Comparison of ENCODE assay signal across 1 cellular context in genomic region chr17:29293890-29294579, GRCh38.
TF ChIP-seq lines count a peak whose summit lies in the region.

Gene NUFIP2, minus strand, starts transcription at chr17:29294148. Its CDS starts 89 bp downstream, at chr17:29294059.

TF ChIP-seq in K562, 482 proteins besides CTCF, POLR2A, EP300 and RAD21 (continued from another document and continues in another):
- TF ChIP-seq E4F1 (CRISPR knock-in tag; IDR thresholded peaks at IDR 0.05; ENCODE audit: borderline replicate concordance), result no peak
- TF ChIP-seq TCF3 (CRISPR knock-in tag; IDR thresholded peaks at IDR 0.05), result peak; percentile 13
- peak; percentile 100 for TF ChIP-seq ZEB2 (IDR thresholded peaks at IDR 0.05)
- TF ChIP-seq IRF9 (tag; IDR thresholded peaks at IDR 0.05), result no peak
- TF ChIP-seq SMAD3 (CRISPR knock-in tag; conservative IDR thresholded peaks at IDR 0.05), result 0 out of 2 replicates have a peak, but pooled peaks have one; percentile 64
- TF ChIP-seq RREB1 (CRISPR knock-in tag; IDR thresholded peaks at IDR 0.05), result 0 out of 2 replicates have a peak, but pooled peaks have one; percentile 58
- no peak for TF ChIP-seq NR0B1 (IDR thresholded peaks at IDR 0.05; ENCODE audit: partially characterized antibody)
- TF ChIP-seq DLX4 (CRISPR knock-in tag; IDR thresholded peaks at IDR 0.05), result no peak
- no peak for TF ChIP-seq RBM14 (IDR thresholded peaks at IDR 0.05; ENCODE audit: borderline replicate concordance, insufficient read depth, low read depth, low read length)
- no peak for TF ChIP-seq BRCA1 (IDR thresholded peaks at IDR 0.05)
- TF ChIP-seq BRCA1 (CRISPR knock-in tag; IDR thresholded peaks at IDR 0.05), result no peak
- TF ChIP-seq IRF2 (CRISPR knock-in tag; IDR thresholded peaks at IDR 0.05), result no peak
- TF ChIP-seq BCL6 (CRISPR knock-in tag; IDR thresholded peaks at IDR 0.05), result no peak
- TF ChIP-seq NFIX (CRISPR knock-in tag; IDR thresholded peaks at IDR 0.05; ENCODE audit: low read depth), result no peak
- TF ChIP-seq MCM7 (IDR thresholded peaks at IDR 0.05), result no peak
- peak; percentile 75 for TF ChIP-seq NCOA1 (IDR thresholded peaks at IDR 0.05; ENCODE audit: low read depth)
- TF ChIP-seq FOXA1 (IDR thresholded peaks at IDR 0.05; ENCODE audit: borderline replicate concordance), result no peak
- TF ChIP-seq ZNF274 (IDR thresholded peaks at IDR 0.05; ENCODE audit: borderline replicate concordance, low read depth, low read length), result no peak
- 0 out of 2 replicates have a peak, but pooled peaks have one; percentile 24 for TF ChIP-seq KDM2B (CRISPR knock-in tag; IDR thresholded peaks at IDR 0.05)
- TF ChIP-seq RBM25 (IDR thresholded peaks at IDR 0.05; ENCODE audit: low read depth, low read length, severe bottlenecking), result peak; percentile 69
- 0 out of 2 replicates have a peak, but pooled peaks have one; percentile 51 for TF ChIP-seq ZNF395 (CRISPR knock-in tag; IDR thresholded peaks at IDR 0.05)
- no peak for TF ChIP-seq ZSCAN29 (IDR thresholded peaks at IDR 0.05)
- TF ChIP-seq E2F3 (CRISPR knock-in tag; IDR thresholded peaks at IDR 0.05), result no peak
- no peak for TF ChIP-seq CHD1 (IDR thresholded peaks at IDR 0.05; ENCODE audit: low read length)
- peak; percentile 46; the same call in 1 of the 2 replicates for TF ChIP-seq ZNF511 (CRISPR knock-in tag; IDR thresholded peaks at IDR 0.05)
- TF ChIP-seq ZNF124 (CRISPR knock-in tag; IDR thresholded peaks at IDR 0.05), result no peak
- TF ChIP-seq ZNF318 (IDR thresholded peaks at IDR 0.05; ENCODE audit: borderline replicate concordance in 1 of 2, low read depth in 1 of 2), result peak in 1 of 2 experiments; percentile 55; a peak in 1 of 4 replicates
- 0 out of 2 replicates have a peak, but pooled peaks have one; percentile 66 for TF ChIP-seq CHD2 (IDR thresholded peaks at IDR 0.05; ENCODE audit: low read depth, low read length)
- TF ChIP-seq ARHGAP35 (IDR thresholded peaks at IDR 0.05; ENCODE audit: partially characterized antibody), result no peak
- TF ChIP-seq POLR2H (tag; IDR thresholded peaks at IDR 0.05; ENCODE audit: low read depth), result peak; percentile 98
- TF ChIP-seq CHAMP1 (IDR thresholded peaks at IDR 0.05), result no peak
- no peak for TF ChIP-seq ZNF133 (CRISPR knock-in tag; IDR thresholded peaks at IDR 0.05)
- no peak for TF ChIP-seq NR2C1 (IDR thresholded peaks at IDR 0.05)
- 0 out of 2 replicates have a peak, but pooled peaks have one; percentile 32 for TF ChIP-seq NR2C1 (tag; IDR thresholded peaks at IDR 0.05)
